Comparison of ENCODE assay signal across 19 cellular contexts in genomic region chr18:11960743-11961380, GRCh38. TPM values are rescaled to one million over a fixed set of nuclear protein-coding genes. Genes with fewer than 3 reads are reported as not detected.
A peak's percentile ranks its signal among the peaks of the same experiment; 100 is the strongest.
DNase-seq lines count a peak whose midpoint lies in the region; ATAC-seq, FAIRE-seq and TF ChIP-seq lines count a peak whose summit lies in the region.
"Had no signal": no experiment of that assay in that cellular context is flagged by ENCODE, and none has a peak within 500 bp of the region (broad histone marks: within the 10 kb centered on the region; RNA-seq: fewer than 3 reads in every experiment).

No MANE protein-coding gene starts in this region.

- no peaks in the 10 kb centered on the region; the same call in 1 of the 2 replicates for H3K36me3 ChIP-seq in GM23338 (ENCODE audit: insufficient read depth)
- H3K36me3 ChIP-seq in HEK293 (ENCODE audit: control insufficient read depth in 2 of 2, insufficient read depth in 1 of 2, low read length in 2 of 2) = no peaks in the 10 kb centered on the region
- no peaks in the 10 kb centered on the region for H3K36me3 ChIP-seq in K562 (ENCODE audit: control insufficient read depth, insufficient read depth, low read length)
- H3K36me3 ChIP-seq in neural progenitor cell = no peaks in the 10 kb centered on the region

- H3K4me3 ChIP-seq in GM23338 = no peak overlapping the region
- no peak overlapping the region for H3K4me3 ChIP-seq in HEK293 (ENCODE audit: low read depth, low read length)
- no peak overlapping the region for H3K4me3 ChIP-seq in K562
- H3K4me3 ChIP-seq in neural progenitor cell = no peak overlapping the region

- peaks cover 20% of the 10 kb centered on the region for H3K36me3 Mint-ChIP-seq in GM23338 (ENCODE audit: low read depth)
- peaks cover 7% of the 10 kb centered on the region for H3K36me3 Mint-ChIP-seq in neural progenitor cell
- no peaks in the 10 kb centered on the region for H3K36me3 Mint-ChIP-seq in effector memory CD8-positive, alpha-beta T cell (ENCODE audit: insufficient read depth)

- in situ Hi-C loops in K562 (cut with MboI) = no loop called here

- no peaks in the 10 kb centered on the region for H3K9me1 ChIP-seq in K562 (ENCODE audit: control insufficient read depth, insufficient read depth, low read length)

- TF ChIP-seq POLR2A in K562 (conservative IDR thresholded peaks at IDR 0.05) = no peak

- H3F3A ChIP-seq in GM23338 (replicated peaks; ENCODE audit: low read depth) (0 out of 2 replicates have a peak, but pooled peaks cover 3% of the 10 kb centered on the region), neural progenitor cell (ENCODE audit: low read depth) (no peaks in the 10 kb centered on the region)

- H3K9me3 Mint-ChIP-seq in GM23338 (peaks cover 32% of the 10 kb centered on the region), neural progenitor cell (peaks cover 20% of the 10 kb centered on the region)
- peaks cover 0 to 4% of the 10 kb centered on the region in 2 donors for H3K9me3 Mint-ChIP-seq in effector memory CD8-positive, alpha-beta T cell

- H3K4me2 ChIP-seq in GM23338 (no peak overlapping the region), K562 (ENCODE audit: insufficient read depth, low read length) (peak overlapping the region; percentile 43; the same call in 1 of the 2 replicates), neural progenitor cell (no peak overlapping the region)

- DNase-seq in GM23338 (ENCODE audit: low spot score) = peak; percentile 40
- peak; percentile 23 to 43 (median 34) for DNase-seq in K562 (ENCODE audit: extremely low read depth in 1 of 4, low spot score in 3 of 4)
- no peak for DNase-seq in neural progenitor cell (ENCODE audit: low spot score)
- DNase-seq in HCEC 1CT = no peak
- no peak for DNase-seq in effector memory CD8-positive, alpha-beta T cell
- DNase-seq: ACHN, DND-41, NCI-H1105, NCI-H1694, NCI-H2081 treated with DMSO at 0.1 percent for 48 hours, NCI-H226, NCI-H526, OCI-M1, SHP77 treated with DMSO at 0.1 percent for 48 hours, T-helper 1 cell had no signal

- H3K4me1 Mint-ChIP-seq in GM23338 (peaks cover 3% of the 10 kb centered on the region; the same call in 2 of the 3 replicates), neural progenitor cell (peaks cover 25% of the 10 kb centered on the region)
- H3K4me1 Mint-ChIP-seq in effector memory CD8-positive, alpha-beta T cell (ENCODE audit: low read depth in 2 of 2) = no peaks in the 10 kb centered on the region

- no peak overlapping the region for H3K27ac ChIP-seq in GM23338 (ENCODE audit: low read depth)
- no peak overlapping the region for H3K27ac ChIP-seq in HEK293 (ENCODE audit: extremely low read depth, low read depth, low read length)
- H3K27ac ChIP-seq in K562 (ENCODE audit: extremely low read depth, low read depth, low read length) = no peak overlapping the region
- no peak overlapping the region for H3K27ac ChIP-seq in neural progenitor cell
- H3K27ac ChIP-seq: C4-2B had no signal

- TF ChIP-seq RAD21 in K562 (CRISPR knock-in tag; conservative IDR thresholded peaks at IDR 0.05 in 1 of 2, IDR thresholded peaks at IDR 0.05 in 1 of 2) = no peak

- H4K20me1 ChIP-seq in GM23338 (replicated peaks; ENCODE audit: insufficient read depth) (no peaks in the 10 kb centered on the region), K562 (replicated peaks; ENCODE audit: control insufficient read depth, insufficient read depth, low read length) (no peaks in the 10 kb centered on the region), neural progenitor cell (ENCODE audit: low read depth) (no peaks in the 10 kb centered on the region)

- no peaks in the 10 kb centered on the region for H3K9me2 ChIP-seq in GM23338 (ENCODE audit: insufficient read depth)

- POLR2A ChIA-PET in HEK293 (lab: Yijun Ruan, JAX) = interaction anchor here (1.3 kb wide), 1 partner anchor 21 kb away, joined by 5 read pairs; the partner anchor contains the start of gene IMPA2
- POLR2A ChIA-PET in K562 (lab: Yijun Ruan, JAX) = interaction anchor here (0.7 to 1.0 kb wide), 2 partner anchors 10 to 20 kb away, joined by 3 to 4 read pairs; no protein-coding TSS in a partner anchor

- H3K4me1 ChIP-seq in GM23338 (ENCODE audit: insufficient read depth) (no peaks in the 10 kb centered on the region), HEK293 (ENCODE audit: control insufficient read depth, insufficient read depth, low read length) (peaks cover 8% of the 10 kb centered on the region; the same call in 1 of the 2 replicates), K562 (replicated peaks in 1 of 2; ENCODE audit: control insufficient read depth in 2 of 2, insufficient read depth in 2 of 2, low read length in 2 of 2) (peaks cover 11 to 17% of the 10 kb centered on the region in 2 experiments; a peak in 3 of 5 replicates), neural progenitor cell (peaks cover 4% of the 10 kb centered on the region)

- intact Hi-C loops in K562 (cut with micrococcal nuclease) = no loop called here

- ATAC-seq in GM23338 = peak; percentile 72
- ATAC-seq in K562 = peak; percentile 78
- ATAC-seq in HG03097 (IDR thresholded peaks at IDR 0.05; ENCODE audit: low FRiP score, unreplicated experiment) = no peak
- no peak for ATAC-seq in effector memory CD8-positive, alpha-beta T cell (replicated peaks)

- peak; percentile 71 for FAIRE-seq in K562 (lab: Jason Lieb, UNC)
- FAIRE-seq: HTR-8/SVneo had no signal

- H3K27me3 ChIP-seq in GM23338 (ENCODE audit: insufficient read depth) (no peaks in the 10 kb centered on the region), K562 (ENCODE audit: control insufficient read depth in 2 of 2, insufficient read depth in 2 of 2, low read length in 2 of 2) (no peaks in the 10 kb centered on the region), neural progenitor cell (no peaks in the 10 kb centered on the region)

- TF ChIP-seq CTCF in GM23338 (conservative IDR thresholded peaks at IDR 0.05; ENCODE audit: low read depth in 2 of 2) (no peak), HEK293 (tag by site-specific recombination; IDR thresholded peaks at IDR 0.05) (no peak), K562 (IDR thresholded peaks at IDR 0.05 in 2 of 3, conservative IDR thresholded peaks at IDR 0.05 in 1 of 3; ENCODE audit: insufficient read depth in 2 of 3, low read depth in 1 of 3, low read length in 3 of 3) (no peak), neural progenitor cell (IDR thresholded peaks at IDR 0.05) (no peak)

- no peak for TF ChIP-seq EP300 in K562 (IDR thresholded peaks at IDR 0.05; ENCODE audit: low read length)

- H3K79me2 ChIP-seq in GM23338 (replicated peaks; ENCODE audit: insufficient read depth) (no peaks in the 10 kb centered on the region), K562 (ENCODE audit: control insufficient read depth, insufficient read depth, low read length) (no peaks in the 10 kb centered on the region), neural progenitor cell (ENCODE audit: low read depth) (no peaks in the 10 kb centered on the region)

- WGBS in K562 (ENCODE audit: insufficient coverage, low coverage, missing lambda C conversion rate) = 33% methylated on average over 11 of the region's 17 CpGs

- peak overlapping the region; percentile 81 for H2AFZ ChIP-seq in GM23338
- peak overlapping the region; percentile 87 for H2AFZ ChIP-seq in K562 (ENCODE audit: low read depth, low read length)
- no peak overlapping the region for H2AFZ ChIP-seq in neural progenitor cell (replicated peaks)

- BruUV-seq in K562 (replicated peaks; lab: Mats Ljungman, UMichigan) = no TSS peak

- H3K9me3 ChIP-seq in HEK293 (ENCODE audit: control insufficient read depth, insufficient read depth, low read depth, low read length) (no peaks in the 10 kb centered on the region), K562 (replicated peaks; ENCODE audit: control insufficient read depth, insufficient read depth, low read depth, low read length) (peaks cover 9% of the 10 kb centered on the region), neural progenitor cell (ENCODE audit: low read depth) (no peaks in the 10 kb centered on the region)

- no peak overlapping the region for H3K27ac Mint-ChIP-seq in GM23338
- peak overlapping the region; percentile 58 for H3K27ac Mint-ChIP-seq in neural progenitor cell
- no peak overlapping the region for H3K27ac Mint-ChIP-seq in effector memory CD8-positive, alpha-beta T cell

- H3K9ac ChIP-seq in K562 (ENCODE audit: insufficient read depth in 1 of 2, low read depth in 2 of 2, low read length in 2 of 2) (peak overlapping the region in 1 of 2 experiments; percentile 40; a peak in 1 of 4 replicates), neural progenitor cell (no peak overlapping the region)

- CTCF ChIA-PET in HEK293 (lab: Yijun Ruan, JAX) = no interaction called here
- CTCF ChIA-PET in K562 (lab: Yijun Ruan, JAX; ENCODE audit: low intra/inter-chr PET ratio) = no interaction called here

- H3K27me3 Mint-ChIP-seq in GM23338 (ENCODE audit: insufficient read depth, low read depth, poor library complexity) (no peaks in the 10 kb centered on the region), neural progenitor cell (ENCODE audit: insufficient read depth, low read depth) (peaks cover 6% of the 10 kb centered on the region)
- peaks cover 5 to 17% of the 10 kb centered on the region in 2 donors for H3K27me3 Mint-ChIP-seq in effector memory CD8-positive, alpha-beta T cell

- no peak overlapping the region for H3K4me3 Mint-ChIP-seq in GM23338
- peak overlapping the region; percentile 37 for H3K4me3 Mint-ChIP-seq in neural progenitor cell
- no peak overlapping the region for H3K4me3 Mint-ChIP-seq in effector memory CD8-positive, alpha-beta T cell

RNA-seq across cellular contexts. Expression of gene IMPA2, which starts 20.4 kb away (rescaled TPM):
- 91.8 and 122 TPM in 2 replicates for total RNA-seq in GM23338 (2014; rRNA removed; shearing (Covaris generic))
- 45.0 and 50.4 TPM in 2 replicates for polyA plus RNA-seq in GM23338 (2016; fragmentation: Nextera tagmentation; extraction: Ambion mirVana)
- 4.3 and 7.6 TPM in 2 replicates for total RNA-seq in K562 (2011; cell fraction: chromatin; rRNA removed; ENCODE audit: low replicate concordance)
- total RNA-seq in K562 (2011; cell fraction: nucleolus; rRNA removed) = 7.0 and 8.0 TPM in 2 replicates
- 8.5 and 8.9 TPM in 2 replicates for total RNA-seq in K562 (2011; cell fraction: nucleoplasm; rRNA removed)
- total RNA-seq in K562 (2014; rRNA removed) = 8.3 and 10.2 TPM in 2 replicates
- 4.3 and 5.8 TPM in 2 replicates for total RNA-seq in K562 (2014; rRNA removed; fragmentation: Illumina TruSeq; extraction: Trizol)
- 5.2 and 5.7 TPM in 2 replicates for total RNA-seq in K562 (2015; rRNA removed; fragmentation: Illumina TruSeq; extraction: Trizol)
- total RNA-seq in K562 (2021) = 11.3 and 13.2 TPM in 2 replicates
- 3.4 and 3.5 TPM in 2 replicates for polyA plus RNA-seq in K562 (2011; rRNA removed)
- polyA plus RNA-seq in K562 (2011; cell fraction: cytosol; rRNA removed) = 4.0 and 6.5 TPM in 2 replicates
- 9.3 and 9.5 TPM in 2 replicates for polyA plus RNA-seq in K562 (2011; cell fraction: nucleus; rRNA removed)
- polyA plus RNA-seq in K562 (2012) = 9.5 and 12.2 TPM in 2 replicates
- polyA plus RNA-seq in K562 (2014; fragmentation: Illumina TruSeq; extraction: Trizol) = 7.1 and 8.7 TPM in 2 replicates
- polyA plus RNA-seq in K562 (2014; fragmentation: Nextera tagmentation; extraction: Ambion mirVana) = under 1 TPM; 0.62 to 0.98 TPM
- 3.9 and 10.6 TPM in 2 replicates for polyA plus RNA-seq in K562 (2014; rRNA removed)
- 1.7 and 2.3 TPM in 2 replicates for polyA minus RNA-seq in K562 (2011; rRNA and poly(A)+ RNA removed)
- polyA minus RNA-seq in K562 (2011; cell fraction: cytosol; rRNA and poly(A)+ RNA removed) = 2.2 and 2.7 TPM in 2 replicates
- polyA minus RNA-seq in K562 (2011; cell fraction: nucleus; rRNA and poly(A)+ RNA removed) = 2.3 and 4.4 TPM in 2 replicates
- total RNA-seq in neural progenitor cell (ENCODE audit: low replicate concordance) = 41.9 and 85.3 TPM in 2 replicates

RNA-seq across cellular contexts. Expression of gene MPPE1, which starts 52.7 kb away (rescaled TPM):
- 18.8 and 29.8 TPM in 2 replicates for total RNA-seq in GM23338 (2014; rRNA removed; shearing (Covaris generic))
- 24.6 and 25.1 TPM in 2 replicates for polyA plus RNA-seq in GM23338 (2016; fragmentation: Nextera tagmentation; extraction: Ambion mirVana)
- 60.6 and 93.7 TPM in 2 replicates for total RNA-seq in K562 (2011; cell fraction: chromatin; rRNA removed; ENCODE audit: low replicate concordance)
- 51.7 and 62.2 TPM in 2 replicates for total RNA-seq in K562 (2011; cell fraction: nucleolus; rRNA removed)
- total RNA-seq in K562 (2011; cell fraction: nucleoplasm; rRNA removed) = 58.4 and 67.3 TPM in 2 replicates
- 11.2 and 12.8 TPM in 2 replicates for total RNA-seq in K562 (2014; rRNA removed)
- 12.8 and 14.7 TPM in 2 replicates for total RNA-seq in K562 (2014; rRNA removed; fragmentation: Illumina TruSeq; extraction: Trizol)
- total RNA-seq in K562 (2015; rRNA removed; fragmentation: Illumina TruSeq; extraction: Trizol) = 10.7 and 11.7 TPM in 2 replicates
- total RNA-seq in K562 (2021) = 14.2 and 17.4 TPM in 2 replicates
- 18.2 and 19.2 TPM in 2 replicates for polyA plus RNA-seq in K562 (2011; rRNA removed)
- 10.3 and 11.9 TPM in 2 replicates for polyA plus RNA-seq in K562 (2011; cell fraction: cytosol; rRNA removed)
- 50.1 and 55.3 TPM in 2 replicates for polyA plus RNA-seq in K562 (2011; cell fraction: nucleus; rRNA removed)
- 10.9 and 18.8 TPM in 2 replicates for polyA plus RNA-seq in K562 (2012)
- polyA plus RNA-seq in K562 (2014; fragmentation: Illumina TruSeq; extraction: Trizol) = 11.0 and 12.8 TPM in 2 replicates
- polyA plus RNA-seq in K562 (2014; fragmentation: Nextera tagmentation; extraction: Ambion mirVana) = 10 to 100 TPM; 13.3 to 13.4 TPM
- polyA plus RNA-seq in K562 (2014; rRNA removed) = 12.8 and 19.5 TPM in 2 replicates
- polyA minus RNA-seq in K562 (2011; rRNA and poly(A)+ RNA removed) = 14.8 and 16.9 TPM in 2 replicates
- polyA minus RNA-seq in K562 (2011; cell fraction: cytosol; rRNA and poly(A)+ RNA removed) = 6.4 and 6.9 TPM in 2 replicates
- polyA minus RNA-seq in K562 (2011; cell fraction: nucleus; rRNA and poly(A)+ RNA removed) = 17.6 and 27.8 TPM in 2 replicates
- total RNA-seq in neural progenitor cell (ENCODE audit: low replicate concordance) = 12.2 and 17.3 TPM in 2 replicates

Comparison
In these comparisons a context has a peak if more than half of its experiments do, and no peak if none do; other contexts are left out.
1. ATAC-seq: peak in GM23338 (single experiment) and K562 (single experiment); none in HG03097 (single experiment) and effector memory CD8-positive, alpha-beta T cell (single experiment).
2. DNase-seq: peak in GM23338 (single experiment) and K562 (4 of 4); none in neural progenitor cell (single experiment), HCEC 1CT (single experiment) and effector memory CD8-positive, alpha-beta T cell (0 of 3).